1 cellular context compared by ENCODE assay signal in the genomic region with DNA sequence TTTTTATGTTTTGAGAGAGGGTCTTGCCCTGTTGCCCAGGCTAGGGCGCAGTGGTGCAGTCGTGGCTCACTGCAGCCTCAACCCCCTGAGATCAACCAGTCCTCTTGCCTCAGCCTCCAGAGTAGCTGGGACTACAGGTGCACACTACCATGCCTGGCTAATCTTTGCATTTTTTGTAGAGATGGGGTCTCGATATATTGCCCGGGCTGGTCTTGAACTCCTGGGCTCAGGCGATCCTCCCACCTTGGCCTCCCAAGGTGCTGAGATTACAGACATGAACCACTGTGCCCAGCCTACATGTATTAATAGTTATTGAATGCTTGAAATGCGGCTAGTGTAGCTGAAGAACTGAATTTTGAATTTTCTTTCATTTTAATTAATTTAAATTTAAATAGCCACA.
TF ChIP-seq lines count a peak whose summit lies in the region.

No MANE protein-coding gene starts in this region.

TF ChIP-seq in IMR-90, 13 proteins besides CTCF, POLR2A, EP300 and RAD21:
- TF ChIP-seq BHLHE40 (IDR thresholded peaks at IDR 0.05; ENCODE audit: low read depth, low read length) (no peak), FOS (IDR thresholded peaks at IDR 0.05; ENCODE audit: low read depth, low read length) (no peak), RCOR1 (IDR thresholded peaks at IDR 0.05; ENCODE audit: insufficient replicate concordance, low read length) (no peak), CEBPB (IDR thresholded peaks at IDR 0.05; ENCODE audit: low read depth, low read length) (no peak), RFX5 (IDR thresholded peaks at IDR 0.05; ENCODE audit: low read depth, low read length) (no peak), MAZ (IDR thresholded peaks at IDR 0.05; ENCODE audit: borderline replicate concordance, low read depth, low read length) (no peak), MAFK (IDR thresholded peaks at IDR 0.05; ENCODE audit: low read depth, low read length) (no peak), ELK1 (IDR thresholded peaks at IDR 0.05; ENCODE audit: borderline replicate concordance, low read depth, low read length) (no peak), NFE2L2 (IDR thresholded peaks at IDR 0.05; ENCODE audit: low read depth, low read length) (no peak), MXI1 (IDR thresholded peaks at IDR 0.05; ENCODE audit: borderline replicate concordance, low read depth, low read length) (no peak), SMC3 (IDR thresholded peaks at IDR 0.05; ENCODE audit: low read depth, low read length) (no peak), CHD1 (IDR thresholded peaks at IDR 0.05; ENCODE audit: low read depth, low read length) (no peak)
- TF ChIP-seq, protein P1, sequence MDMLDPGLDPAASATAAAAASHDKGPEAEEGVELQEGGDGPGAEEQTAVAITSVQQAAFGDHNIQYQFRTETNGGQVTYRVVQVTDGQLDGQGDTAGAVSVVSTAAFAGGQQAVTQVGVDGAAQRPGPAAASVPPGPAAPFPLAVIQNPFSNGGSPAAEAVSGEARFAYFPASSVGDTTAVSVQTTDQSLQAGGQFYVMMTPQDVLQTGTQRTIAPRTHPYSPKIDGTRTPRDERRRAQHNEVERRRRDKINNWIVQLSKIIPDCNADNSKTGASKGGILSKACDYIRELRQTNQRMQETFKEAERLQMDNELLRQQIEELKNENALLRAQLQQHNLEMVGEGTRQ (IDR thresholded peaks at IDR 0.05; ENCODE audit: low read depth, low read length): no peak
TF ChIP-seq in IMR-90: peak in this region for 0.
